Comparison of ENCODE assay signal across 1 cellular context in genomic region chr6:37047933-37048850, GRCh38.
TF ChIP-seq lines count a peak whose summit lies in the region.

No MANE protein-coding gene starts in this region.

TF ChIP-seq in K562, 482 proteins besides CTCF, POLR2A, EP300 and RAD21 (continued from another document):
- TF ChIP-seq, protein P1, sequence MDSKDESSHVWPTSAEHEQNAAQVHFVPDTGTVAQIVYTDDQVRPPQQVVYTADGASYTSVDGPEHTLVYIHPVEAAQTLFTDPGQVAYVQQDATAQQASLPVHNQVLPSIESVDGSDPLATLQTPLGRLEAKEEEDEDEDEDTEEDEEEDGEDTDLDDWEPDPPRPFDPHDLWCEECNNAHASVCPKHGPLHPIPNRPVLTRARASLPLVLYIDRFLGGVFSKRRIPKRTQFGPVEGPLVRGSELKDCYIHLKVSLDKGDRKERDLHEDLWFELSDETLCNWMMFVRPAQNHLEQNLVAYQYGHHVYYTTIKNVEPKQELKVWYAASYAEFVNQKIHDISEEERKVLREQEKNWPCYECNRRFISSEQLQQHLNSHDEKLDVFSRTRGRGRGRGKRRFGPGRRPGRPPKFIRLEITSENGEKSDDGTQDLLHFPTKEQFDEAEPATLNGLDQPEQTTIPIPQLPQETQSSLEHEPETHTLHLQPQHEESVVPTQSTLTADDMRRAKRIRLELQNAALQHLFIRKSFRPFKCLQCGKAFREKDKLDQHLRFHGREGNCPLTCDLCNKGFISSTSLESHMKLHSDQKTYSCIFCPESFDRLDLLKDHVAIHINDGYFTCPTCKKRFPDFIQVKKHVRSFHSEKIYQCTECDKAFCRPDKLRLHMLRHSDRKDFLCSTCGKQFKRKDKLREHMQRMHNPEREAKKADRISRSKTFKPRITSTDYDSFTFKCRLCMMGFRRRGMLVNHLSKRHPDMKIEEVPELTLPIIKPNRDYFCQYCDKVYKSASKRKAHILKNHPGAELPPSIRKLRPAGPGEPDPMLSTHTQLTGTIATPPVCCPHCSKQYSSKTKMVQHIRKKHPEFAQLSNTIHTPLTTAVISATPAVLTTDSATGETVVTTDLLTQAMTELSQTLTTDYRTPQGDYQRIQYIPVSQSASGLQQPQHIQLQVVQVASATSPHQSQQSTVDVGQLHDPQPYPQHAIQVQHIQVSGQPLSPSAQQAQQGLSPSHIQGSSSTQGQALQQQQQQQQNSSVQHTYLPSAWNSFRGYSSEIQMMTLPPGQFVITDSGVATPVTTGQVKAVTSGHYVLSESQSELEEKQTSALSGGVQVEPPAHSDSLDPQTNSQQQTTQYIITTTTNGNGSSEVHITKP (IDR thresholded peaks at IDR 0.05; ENCODE audit: partially characterized antibody): peak; percentile 94
- peak; percentile 63; the same call in 1 of the 2 replicates for TF ChIP-seq HDGF (IDR thresholded peaks at IDR 0.05)
- TF ChIP-seq XRCC5 (IDR thresholded peaks at IDR 0.05; ENCODE audit: low read depth, low read length): 0 out of 2 replicates have a peak, but pooled peaks have one; percentile 17
- TF ChIP-seq SAFB (IDR thresholded peaks at IDR 0.05; ENCODE audit: borderline replicate concordance, low read depth, low read length): no peak
- TF ChIP-seq CC2D1A (IDR thresholded peaks at IDR 0.05): peak; percentile 64; the same call in 1 of the 2 replicates
- TF ChIP-seq SRSF3 (IDR thresholded peaks at IDR 0.05; ENCODE audit: insufficient read depth, low read length): no peak
- peak; percentile 96 for TF ChIP-seq ESRRA (IDR thresholded peaks at IDR 0.05; ENCODE audit: borderline replicate concordance, low read depth)
- no peak; the same call in 1 of the 2 replicates for TF ChIP-seq ZNF830 (CRISPR knock-in tag; IDR thresholded peaks at IDR 0.05)
- 0 out of 2 replicates have a peak, but pooled peaks have one; percentile 3 for TF ChIP-seq BHLHE40 (IDR thresholded peaks at IDR 0.05; ENCODE audit: low read length)
- no peak for TF ChIP-seq HDAC6 (IDR thresholded peaks at IDR 0.05; ENCODE audit: low read depth, low read length)
- TF ChIP-seq NFIC (IDR thresholded peaks at IDR 0.05): peak; percentile 76
- TF ChIP-seq TRIM25 (IDR thresholded peaks at IDR 0.05; ENCODE audit: borderline replicate concordance): no peak
- TF ChIP-seq NCOA6 (IDR thresholded peaks at IDR 0.05): no peak
- no peak for TF ChIP-seq GMEB1 (CRISPR knock-in tag; IDR thresholded peaks at IDR 0.05)
- peak; percentile 72 for TF ChIP-seq ZBTB7A (IDR thresholded peaks at IDR 0.05; ENCODE audit: borderline replicate concordance, control insufficient read depth, low read depth, low read length)
- no peak for TF ChIP-seq STAT5A (IDR thresholded peaks at IDR 0.05; ENCODE audit: borderline replicate concordance, low read length)
- TF ChIP-seq HNRNPUL1 (IDR thresholded peaks at IDR 0.05; ENCODE audit: low read length): no peak
- 0 out of 2 replicates have a peak, but pooled peaks have one; percentile 39 for TF ChIP-seq ZNF24 (IDR thresholded peaks at IDR 0.05)
- peak; percentile 65; the same call in 1 of the 2 replicates for TF ChIP-seq MTA3 (IDR thresholded peaks at IDR 0.05; ENCODE audit: borderline replicate concordance)
- TF ChIP-seq MLX (CRISPR knock-in tag; conservative IDR thresholded peaks at IDR 0.05): 0 out of 4 replicates have a peak, but pooled peaks of 1 of the 2 experiments have one; percentile 17
- TF ChIP-seq, protein P2, sequence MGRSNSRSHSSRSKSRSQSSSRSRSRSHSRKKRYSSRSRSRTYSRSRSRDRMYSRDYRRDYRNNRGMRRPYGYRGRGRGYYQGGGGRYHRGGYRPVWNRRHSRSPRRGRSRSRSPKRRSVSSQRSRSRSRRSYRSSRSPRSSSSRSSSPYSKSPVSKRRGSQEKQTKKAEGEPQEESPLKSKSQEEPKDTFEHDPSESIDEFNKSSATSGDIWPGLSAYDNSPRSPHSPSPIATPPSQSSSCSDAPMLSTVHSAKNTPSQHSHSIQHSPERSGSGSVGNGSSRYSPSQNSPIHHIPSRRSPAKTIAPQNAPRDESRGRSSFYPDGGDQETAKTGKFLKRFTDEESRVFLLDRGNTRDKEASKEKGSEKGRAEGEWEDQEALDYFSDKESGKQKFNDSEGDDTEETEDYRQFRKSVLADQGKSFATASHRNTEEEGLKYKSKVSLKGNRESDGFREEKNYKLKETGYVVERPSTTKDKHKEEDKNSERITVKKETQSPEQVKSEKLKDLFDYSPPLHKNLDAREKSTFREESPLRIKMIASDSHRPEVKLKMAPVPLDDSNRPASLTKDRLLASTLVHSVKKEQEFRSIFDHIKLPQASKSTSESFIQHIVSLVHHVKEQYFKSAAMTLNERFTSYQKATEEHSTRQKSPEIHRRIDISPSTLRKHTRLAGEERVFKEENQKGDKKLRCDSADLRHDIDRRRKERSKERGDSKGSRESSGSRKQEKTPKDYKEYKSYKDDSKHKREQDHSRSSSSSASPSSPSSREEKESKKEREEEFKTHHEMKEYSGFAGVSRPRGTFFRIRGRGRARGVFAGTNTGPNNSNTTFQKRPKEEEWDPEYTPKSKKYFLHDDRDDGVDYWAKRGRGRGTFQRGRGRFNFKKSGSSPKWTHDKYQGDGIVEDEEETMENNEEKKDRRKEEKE (IDR thresholded peaks at IDR 0.05; ENCODE audit: borderline replicate concordance in 1 of 2, control insufficient read depth in 1 of 2, low read depth in 2 of 2, low read length in 1 of 2): no peak
- no peak for TF ChIP-seq ID3 (CRISPR knock-in tag; IDR thresholded peaks at IDR 0.05)
- peak; percentile 17; the same call in 1 of the 2 replicates for TF ChIP-seq ID3 (tag; IDR thresholded peaks at IDR 0.05)
- TF ChIP-seq SOX6 (IDR thresholded peaks at IDR 0.05): 0 out of 2 replicates have a peak, but pooled peaks have one; percentile 4
- 0 out of 2 replicates have a peak, but pooled peaks have one; percentile 60 for TF ChIP-seq CBX1 (IDR thresholded peaks at IDR 0.05; ENCODE audit: low read depth)
- TF ChIP-seq MNT (conservative IDR thresholded peaks at IDR 0.05): no peak
- TF ChIP-seq ZNF212 (CRISPR knock-in tag; IDR thresholded peaks at IDR 0.05): no peak
- TF ChIP-seq PPARD (CRISPR knock-in tag; IDR thresholded peaks at IDR 0.05): 0 out of 2 replicates have a peak, but pooled peaks have one; percentile 51
- TF ChIP-seq MCM3 (IDR thresholded peaks at IDR 0.05): no peak
- TF ChIP-seq TCF7L2 (IDR thresholded peaks at IDR 0.05; ENCODE audit: low read depth, low read length): 0 out of 2 replicates have a peak, but pooled peaks have one; percentile 2
- TF ChIP-seq PHF20 (IDR thresholded peaks at IDR 0.05; ENCODE audit: partially characterized antibody): peak; percentile 55
- TF ChIP-seq ZFP36 (IDR thresholded peaks at IDR 0.05; ENCODE audit: low read depth, low read length, partially characterized antibody): no peak
- TF ChIP-seq SIRT6 (IDR thresholded peaks at IDR 0.05; ENCODE audit: low read depth, low read length): no peak
- TF ChIP-seq PHB (CRISPR knock-in tag; IDR thresholded peaks at IDR 0.05): no peak
- TF ChIP-seq GATAD2B (IDR thresholded peaks at IDR 0.05; ENCODE audit: borderline replicate concordance): 0 out of 2 replicates have a peak, but pooled peaks have one; percentile 43
- 0 out of 2 replicates have a peak, but pooled peaks have one; percentile 3 for TF ChIP-seq SP1 (CRISPR knock-in tag; IDR thresholded peaks at IDR 0.05)
- 0 out of 2 replicates have a peak, but pooled peaks have one; percentile 8 for TF ChIP-seq ETV5 (CRISPR knock-in tag; IDR thresholded peaks at IDR 0.05; ENCODE audit: low read depth)
